1 cellular context compared by ENCODE assay signal in genomic region chr10:92867235-92867634, GRCh38.
TF ChIP-seq lines count a peak whose summit lies in the region.

No MANE protein-coding gene starts in this region.

TF ChIP-seq in HEK293, 187 proteins besides CTCF, POLR2A, EP300 and RAD21 (continued from another document):
- TF ChIP-seq SP7 (tag by site-specific recombination; IDR thresholded peaks at IDR 0.05), result peak; percentile 82
